ENCODE assay signal across 9 cellular contexts in genomic region chr11:69844396-69844795, GRCh38. TPM values are rescaled to one million over a fixed set of nuclear protein-coding genes. Genes with fewer than 3 reads are reported as not detected.
"Had no signal": no experiment of that assay in that cellular context is flagged by ENCODE, and none has a peak within 500 bp of the region (broad histone marks: within the 10 kb centered on the region; RNA-seq: fewer than 3 reads in every experiment).

No MANE protein-coding gene starts in this region.

- DNase-seq: H7, IMR-90, Karpas-422, KBM-7 had no signal

- H2AFZ ChIP-seq: GM23338 had no signal

- H3K4me1 ChIP-seq: HAP-1 had no signal

- H3K27ac ChIP-seq: KMS-11 had no signal

- H3K36me3 ChIP-seq: HAP-1 had no signal

- H3K27ac Mint-ChIP-seq: GM23338 had no signal

- H3K9ac ChIP-seq: KMS-11 had no signal

- H3K4me2 ChIP-seq: GM23338, KMS-11 had no signal

- ATAC-seq: GM23338, HCT116 had no signal

- H3K4me3 ChIP-seq: GM23338, HAP-1 had no signal

- H3K4me3 Mint-ChIP-seq: GM23338 had no signal

- H3K9me3 ChIP-seq: HAP-1 had no signal

RNA-seq across cellular contexts. Expression of gene FGF3, which starts 25.2 kb away (rescaled TPM):
- total RNA-seq: H4, H7, IMR-90 had no signal
- polyA plus RNA-seq: GM23338, IMR-90 had no signal
